In genomic region chr7:37916673-37917660, GRCh38 we compare ENCODE assay signal across 8 cellular contexts. TPM values are rescaled to one million over a fixed set of nuclear protein-coding genes. Genes with fewer than 3 reads are reported as not detected.
DNase-seq lines count a peak whose midpoint lies in the region; ATAC-seq lines count a peak whose summit lies in the region.

TSS of gene SFRP4 (minus strand) at chr7:37916817. CDS start at chr7:37916537, 280 bp downstream.

- no peaks in the 10 kb centered on the region for H3K36me3 Mint-ChIP-seq in activated CD8-positive, alpha-beta T cell treated with anti-CD3 and anti-CD28 coated beads, Interleukin-2, amount 10 ng/mL, durations not matched to agents 7 days and 5 days (ENCODE audit: low read depth)

- H3K9ac ChIP-seq in neuronal stem cell (ENCODE audit: low read depth, low read length, poor library complexity), result peak within 1 kb of the TSS; percentile 83

- H3K4me2 ChIP-seq in neuronal stem cell (ENCODE audit: insufficient read depth, low read length, poor library complexity, severe bottlenecking), result peak within 1 kb of the TSS; percentile 89

- peak within 1 kb of the TSS; percentile 72 for H2AK5ac ChIP-seq in neuronal stem cell (ENCODE audit: low read depth, low read length)

- POLR2A ChIA-PET in activated CD8-positive, alpha-beta T cell treated with anti-CD3 and anti-CD28 coated beads, Interleukin-2, amount 10 ng/mL, durations not matched to agents 7 days and 5 days (lab: Charles Lee), result interaction anchor here (0.6 kb wide), 1 partner anchor 12 kb away, joined by 4 read pairs; no protein-coding TSS in a partner anchor

- no peak within 1 kb of the TSS for H3K27ac ChIP-seq in neuronal stem cell (replicated peaks; ENCODE audit: low read length)

- no peak within 1 kb of the TSS for H4K8ac ChIP-seq in neuronal stem cell (ENCODE audit: low read depth, low read length)

- peak within 1 kb of the TSS; percentile 96 for H2AFZ ChIP-seq in neuronal stem cell (ENCODE audit: low read length)

- no peak within 1 kb of the TSS for H2BK12ac ChIP-seq in neuronal stem cell (ENCODE audit: low read length)

- peaks cover 27% of the 10 kb centered on the region for H3K4me1 Mint-ChIP-seq in activated CD8-positive, alpha-beta T cell treated with anti-CD3 and anti-CD28 coated beads, Interleukin-2, amount 10 ng/mL, durations not matched to agents 7 days and 5 days (ENCODE audit: low read depth)

- no CpG with 5 or more reads among the region's 46 CpGs for WGBS in neuronal stem cell (ENCODE audit: extremely low coverage in 2 of 2, insufficient read length in 2 of 2, insufficient replicate concordance in 1 of 2), 2 donors

- peak within 1 kb of the TSS; percentile 33 to 79 for H3K4me3 ChIP-seq in neuronal stem cell (ENCODE audit: low read length in 2 of 2)

- no peak within 1 kb of the TSS for H3K27ac Mint-ChIP-seq in activated CD8-positive, alpha-beta T cell treated with anti-CD3 and anti-CD28 coated beads, Interleukin-2, amount 10 ng/mL, durations not matched to agents 7 days and 5 days

- peaks cover 0 to 8% of the 10 kb centered on the region in 2 donors for H3K4me1 ChIP-seq in neuronal stem cell (ENCODE audit: control insufficient read depth in 2 of 2, insufficient read depth in 1 of 2, low read depth in 1 of 2, low read length in 2 of 2)

- peak within 1 kb of the TSS; percentile 97 for H3K14ac ChIP-seq in neuronal stem cell (ENCODE audit: low read length)

- H3K18ac ChIP-seq in neuronal stem cell (ENCODE audit: low read length), result peak within 1 kb of the TSS; percentile 86

- H4K91ac ChIP-seq in neuronal stem cell (ENCODE audit: low read depth, low read length, poor library complexity), result no peak within 1 kb of the TSS

- peak within 1 kb of the TSS; percentile 58 for H2BK120ac ChIP-seq in neuronal stem cell (ENCODE audit: low read depth, low read length)

- CTCF ChIA-PET in activated CD8-positive, alpha-beta T cell treated with anti-CD3 and anti-CD28 coated beads, Interleukin-2, amount 10 ng/mL, durations not matched to agents 7 days and 5 days (lab: Charles Lee), result interaction anchor here (0.6 to 2.0 kb wide), 10 partner anchors 9 to 451 kb away, joined by 3 to 6 read pairs (median 4); no protein-coding TSS in a partner anchor

- H3K36me3 ChIP-seq in neuronal stem cell (replicated peaks in 1 of 2; ENCODE audit: control insufficient read depth in 2 of 2, insufficient read depth in 2 of 2, low read length in 2 of 2), result no peaks in the 10 kb centered on the region

- no peaks in the 10 kb centered on the region for H3K79me1 ChIP-seq in neuronal stem cell (ENCODE audit: low read depth, low read length)

- H3K4ac ChIP-seq in neuronal stem cell (ENCODE audit: low read length), result no peak within 1 kb of the TSS

- H3K4me3 Mint-ChIP-seq in activated CD8-positive, alpha-beta T cell treated with anti-CD3 and anti-CD28 coated beads, Interleukin-2, amount 10 ng/mL, durations not matched to agents 7 days and 5 days, result peak within 1 kb of the TSS; percentile 51

- ATAC-seq in activated CD8-positive, alpha-beta T cell treated with anti-CD3 and anti-CD28 coated beads, Interleukin-2, amount 10 ng/mL, durations not matched to agents 7 days and 5 days, result peak; percentile 32
- ATAC-seq in activated CD4-positive, CD25-positive, alpha-beta regulatory T cell treated with anti-CD3 and anti-CD28 coated beads, Interleukin-2, amount 50 U/mL, for 24 hours, result no peak

- peak; percentile 25 for DNase-seq in ELR (ENCODE audit: low read depth)
- peak; percentile 89 for DNase-seq in H4 (ENCODE audit: low spot score)
- peak; percentile 61 for DNase-seq in NCI-H1105 treated with DMSO at 0.1 percent for 48 hours (lab: John Stamatoyannopoulos, UW)
- DNase-seq in activated CD8-positive, alpha-beta T cell treated with anti-CD3 and anti-CD28 coated beads, Interleukin-2, amount 10 ng/mL, durations not matched to agents 7 days and 5 days, result peak; percentile 23
- DNase-seq in glomerular visceral epithelial cell (ENCODE audit: extremely low spot score), result peak; percentile 73
- DNase-seq in neuronal stem cell (ENCODE audit: low spot score), result peak; percentile 56
- DNase-seq in DMS79 treated with DMSO at 0.1 percent for 48 hours (lab: John Stamatoyannopoulos, UW), result no peak

- no peaks in the 10 kb centered on the region for H3K9me3 Mint-ChIP-seq in activated CD8-positive, alpha-beta T cell treated with anti-CD3 and anti-CD28 coated beads, Interleukin-2, amount 10 ng/mL, durations not matched to agents 7 days and 5 days (ENCODE audit: insufficient read depth)

- H2BK15ac ChIP-seq in neuronal stem cell (ENCODE audit: low read length), result peak within 1 kb of the TSS; percentile 61

- peaks cover 0 to 4% of the 10 kb centered on the region in 2 donors for H3K9me3 ChIP-seq in neuronal stem cell (replicated peaks in 1 of 2; ENCODE audit: control insufficient read depth in 2 of 2, insufficient read depth in 1 of 2, low read depth in 1 of 2, low read length in 2 of 2)

- peaks cover 61% of the 10 kb centered on the region for H3K27me3 Mint-ChIP-seq in activated CD8-positive, alpha-beta T cell treated with anti-CD3 and anti-CD28 coated beads, Interleukin-2, amount 10 ng/mL, durations not matched to agents 7 days and 5 days (ENCODE audit: low read depth)

- peaks cover 6 to 96% (median 35%) of the 10 kb centered on the region in 3 experiments for H3K27me3 ChIP-seq in neuronal stem cell (ENCODE audit: control insufficient read depth in 3 of 3, insufficient read depth in 3 of 3, low read depth in 1 of 3, low read length in 3 of 3)

- peak within 1 kb of the TSS; percentile 89 for H3K23ac ChIP-seq in neuronal stem cell (ENCODE audit: low read depth, low read length, poor library complexity)

- H2BK5ac ChIP-seq in neuronal stem cell (ENCODE audit: low read length), result peak within 1 kb of the TSS; percentile 68

RNA-seq across cellular contexts. Expression of gene SFRP4, which starts in this region (rescaled TPM):
- 8.3 and 10.3 TPM in 2 replicates for total RNA-seq in H4 (2014; rRNA removed; shearing (Covaris generic))
- total RNA-seq in activated CD8-positive, alpha-beta T cell treated with anti-CD3 and anti-CD28 coated beads, Interleukin-2, amount 10 ng/mL, durations not matched to agents 7 days and 5 days, result not detected
- 0.07 TPM for polyA plus RNA-seq in neuronal stem cell (2013, experiment 1 of 2)
- 0.04 TPM for polyA plus RNA-seq in neuronal stem cell (2013, experiment 2 of 2)

Comparison
In these comparisons a context has a peak if more than half of its experiments do, and no peak if none do; other contexts are left out.
1. Peak in DNase-seq and ATAC-seq in activated CD8-positive, alpha-beta T cell treated with anti-CD3 and anti-CD28 coated beads, Interleukin-2, amount 10 ng/mL, durations not matched to agents 7 days and 5 days; RNA of the gene not detected or under 1 TPM.